19 cellular contexts compared by ENCODE assay signal in genomic region chr3:97838393-97838792, GRCh38.
"Had no signal": no experiment of that assay in that cellular context is flagged by ENCODE, and none has a peak within 500 bp of the region (broad histone marks: within the 10 kb centered on the region; RNA-seq: fewer than 3 reads in every experiment).

No MANE protein-coding gene starts in this region.

- H3K9me3 ChIP-seq: neutrophil, right atrium auricular region had no signal

- DNase-seq: cortex of kidney; effector memory CD4-positive, alpha-beta T cell; foreskin keratinocyte; head of caudate nucleus; left colon; left ventricle myocardium superior; mesenchymal stem cell; midbrain; naive thymus-derived CD4-positive, alpha-beta T cell; nephron progenitor cell; posterior cingulate gyrus; small intestine; stimulated activated CD4-positive, alpha-beta T cell treated with anti-CD3 and anti-CD28 coated beads, Interleukin-2, amount 100 ng/mL, for 48 hours; stimulated activated naive CD4-positive, alpha-beta T cell treated with Interleukin-2 at 50 U/mL for 16 hours had no signal

- H3K4me3 ChIP-seq: hepatocyte, lung, right atrium auricular region had no signal

- H3K27ac ChIP-seq: foreskin keratinocyte, hepatocyte, neutrophil, right atrium auricular region had no signal

- H3K4me3 Mint-ChIP-seq: naive thymus-derived CD4-positive, alpha-beta T cell; nephron progenitor cell; type B pancreatic cell had no signal

- H3K27me3 ChIP-seq: foreskin keratinocyte, hepatocyte, neutrophil, right atrium auricular region had no signal

- ATAC-seq: foreskin keratinocyte; left colon; left ventricle myocardium superior; naive thymus-derived CD4-positive, alpha-beta T cell had no signal

- H2AFZ ChIP-seq: hepatocyte had no signal

- H3K4me1 Mint-ChIP-seq: naive thymus-derived CD4-positive, alpha-beta T cell had no signal

- H3K36me3 ChIP-seq: neutrophil, right atrium auricular region had no signal

- H3K4me2 ChIP-seq: hepatocyte had no signal

- H3K9me3 Mint-ChIP-seq: naive thymus-derived CD4-positive, alpha-beta T cell; nephron progenitor cell had no signal

- H3K27me3 Mint-ChIP-seq: naive thymus-derived CD4-positive, alpha-beta T cell; type B pancreatic cell had no signal

- H3K27ac Mint-ChIP-seq: naive thymus-derived CD4-positive, alpha-beta T cell; nephron progenitor cell; type B pancreatic cell had no signal

- H3K36me3 Mint-ChIP-seq: type B pancreatic cell had no signal
